8 cellular contexts compared by ENCODE assay signal in the genomic region with DNA sequence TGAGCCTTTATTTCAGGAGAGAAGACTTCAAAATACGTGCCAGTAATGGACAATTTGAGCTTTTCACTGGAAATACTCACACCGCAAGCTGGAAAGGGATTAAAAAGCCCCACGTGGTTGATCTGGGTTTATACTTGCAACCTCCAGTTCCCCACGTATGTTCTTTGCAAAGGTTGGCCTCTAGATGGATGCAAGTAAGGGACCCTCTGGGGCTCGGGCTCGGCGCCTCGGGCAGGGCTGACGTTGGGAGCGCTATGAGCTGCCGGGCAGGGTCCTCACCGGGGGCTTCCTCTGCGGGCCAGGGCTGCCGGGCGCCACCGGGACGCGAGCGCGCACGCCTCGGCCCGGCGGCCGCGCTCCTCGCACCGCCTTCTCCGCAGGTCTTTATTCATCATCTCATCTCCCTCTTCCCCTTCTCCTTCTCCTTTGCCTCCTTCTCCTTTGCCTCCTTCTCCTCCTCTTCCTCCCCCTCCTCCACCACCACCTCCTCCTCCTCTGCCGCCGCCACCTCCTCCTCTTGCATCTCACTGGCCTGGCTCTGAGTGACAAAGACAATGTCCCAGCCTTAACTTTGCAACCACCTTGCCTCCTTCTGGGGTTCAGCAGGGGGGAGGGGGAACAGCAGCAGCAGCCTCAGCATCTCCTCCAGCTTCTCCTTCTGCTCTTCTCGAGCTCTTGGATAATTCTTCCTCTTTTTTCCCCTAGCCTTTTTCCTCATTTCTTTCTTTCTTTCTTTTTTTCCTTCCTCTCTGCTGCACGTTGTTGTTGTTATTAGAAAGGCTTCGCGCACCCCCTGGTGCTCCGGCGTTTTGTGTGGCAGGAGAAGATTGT.
DNase-seq lines count a peak whose midpoint lies in the region; ATAC-seq lines count a peak whose summit lies in the region.

No MANE protein-coding gene starts in this region.

- H3K4me3 ChIP-seq in iPS-20b (ENCODE audit: low read length) (peak overlapping the region; percentile 96), skin epidermis (peak overlapping the region; percentile 52 to 72 (median 61))

- ATAC-seq in GM21390 (IDR thresholded peaks at IDR 0.05; ENCODE audit: unreplicated experiment): no peak

- no peaks in the 10 kb centered on the region; the same call in 1 of the 2 replicates for H3K27me3 ChIP-seq in iPS-20b (ENCODE audit: insufficient read depth, low read length)

- H3K36me3 ChIP-seq in iPS-20b (ENCODE audit: insufficient read depth, low read depth, low read length): peaks cover 15% of the 10 kb centered on the region; the same call in 1 of the 2 replicates

- peak overlapping the region; percentile 50 for H3K27ac ChIP-seq in iPS-20b (ENCODE audit: low read length)
- peak overlapping the region in 19 of 21 experiments; percentile 58 to 91 (median 87) for H3K27ac ChIP-seq in skin epidermis

- DNase-seq in NCI-H1436 (lab: John Stamatoyannopoulos, UW) (peak; percentile 52), NCI-H1436 treated with DMSO at 0.1 percent for 48 hours (lab: John Stamatoyannopoulos, UW) (no peak), NCI-H1092 (lab: John Stamatoyannopoulos, UW) (peak; percentile 65), astrocyte of the hippocampus (ENCODE audit: low read depth, low spot score) (peak; percentile 75), cerebellar cortex (ENCODE audit: low spot score) (no peak)

- H3K4me1 ChIP-seq in iPS-20b (ENCODE audit: insufficient read depth, low read length): peaks cover 27% of the 10 kb centered on the region; the same call in 1 of the 2 replicates

- no peaks in the 10 kb centered on the region for H3K9me3 ChIP-seq in iPS-20b (ENCODE audit: insufficient read depth, low read depth, low read length)

- peak overlapping the region; percentile 97 for H3K9ac ChIP-seq in iPS-20b (ENCODE audit: low read depth, low read length)

Comparison
In these comparisons a context has a peak if more than half of its experiments do, and no peak if none do; other contexts are left out.
1. DNase-seq: peak in NCI-H1436 (single experiment), NCI-H1092 (single experiment) and astrocyte of the hippocampus (single experiment); none in NCI-H1436 treated with DMSO at 0.1 percent for 48 hours (single experiment) and cerebellar cortex (single experiment).